In the genomic region with DNA sequence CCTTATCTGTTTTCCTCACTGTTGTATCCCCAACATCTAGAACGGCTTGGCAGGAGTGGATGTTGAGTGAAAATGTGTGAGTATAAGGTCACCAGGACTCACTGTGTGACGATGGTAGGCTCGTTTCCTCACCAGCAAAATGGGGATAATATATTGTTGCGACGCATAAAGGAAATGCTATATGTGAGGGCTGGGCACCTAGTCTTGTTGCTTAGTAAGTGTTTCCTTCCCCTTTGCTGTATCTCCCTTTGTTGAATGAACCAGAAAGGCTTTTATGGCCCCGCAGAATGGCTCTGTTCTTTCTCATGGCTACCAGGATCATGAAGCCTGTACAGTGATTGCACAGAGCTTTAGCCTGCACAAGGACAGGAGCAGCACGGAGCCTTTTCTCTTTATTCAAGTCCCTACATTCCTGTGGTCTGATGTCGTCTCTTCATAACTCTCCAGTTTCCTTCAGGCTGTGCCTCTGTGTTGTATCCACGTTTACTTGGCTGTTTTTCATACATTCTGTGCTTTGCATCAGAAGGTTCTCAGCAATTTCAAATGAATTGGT, we compare ENCODE assay signal across 8 cellular contexts. TPM values are rescaled to one million over a fixed set of nuclear protein-coding genes. Genes with fewer than 3 reads are reported as not detected.
DNase-seq lines count a peak whose midpoint lies in the region; ATAC-seq and TF ChIP-seq lines count a peak whose summit lies in the region.

No MANE protein-coding gene starts in this region.

- H3K9me3 ChIP-seq in CD8-positive, alpha-beta T cell (ENCODE audit: low read length), result no peaks in the 10 kb centered on the region
- H3K9me3 ChIP-seq in mucosa of descending colon (no peaks in the 10 kb centered on the region), Peyer's patch (no peaks in the 10 kb centered on the region), MM.1S (replicated peaks; ENCODE audit: insufficient read depth, low read length) (no peaks in the 10 kb centered on the region)

- no peak overlapping the region for H3K27ac ChIP-seq in CD8-positive, alpha-beta T cell (ENCODE audit: low read depth, low read length)
- peak overlapping the region in 2 of 4 donors; percentile 26 to 79 for H3K27ac ChIP-seq in Peyer's patch
- H3K27ac ChIP-seq in MM.1S (ENCODE audit: low read length), result no peak overlapping the region

- H3K9ac ChIP-seq in MM.1S (ENCODE audit: low read length), result no peak overlapping the region

- peaks cover 13% of the 10 kb centered on the region for H3K36me3 Mint-ChIP-seq in CD8-positive, alpha-beta T cell

- no peak for DNase-seq in CD8-positive, alpha-beta T cell
- peak; percentile 65 for DNase-seq in NOMO-1 treated with DMSO at 0.1 percent for 48 hours (lab: John Stamatoyannopoulos, UW; ENCODE audit: unreplicated experiment)
- DNase-seq in dedifferentiated amniotic fluid mesenchymal stem cell (ENCODE audit: extremely low spot score), result peak; percentile 95
- DNase-seq in mucosa of descending colon, result peak in 1 of 3 donors; percentile 31
- DNase-seq in NCI-H1417 (lab: John Stamatoyannopoulos, UW), result no peak
- no peak for DNase-seq in C1 segment of cervical spinal cord (lab: John Stamatoyannopoulos, UW)
- DNase-seq in Peyer's patch, result no peak
- no peak for DNase-seq in MM.1S

- peak; percentile 50 for ATAC-seq in CD8-positive, alpha-beta T cell
- peak; percentile 60 for ATAC-seq in mucosa of descending colon

- no peak overlapping the region for H3K4me2 ChIP-seq in MM.1S (ENCODE audit: low read depth, low read length)

- POLR2A ChIA-PET in CD8-positive, alpha-beta T cell (lab: Charles Lee), result interaction anchor here (0.9 kb wide), 1 partner anchor 47 kb away, joined by 3 read pairs; no protein-coding TSS in a partner anchor

- H2AFZ ChIP-seq in MM.1S (ENCODE audit: low read length), result no peak overlapping the region

- H3K27ac Mint-ChIP-seq in CD8-positive, alpha-beta T cell, result peak overlapping the region; percentile 93

- H3F3A ChIP-seq in MM.1S (ENCODE audit: insufficient read depth, low read length), result peaks cover 12% of the 10 kb centered on the region

- H4K20me1 ChIP-seq in MM.1S (ENCODE audit: insufficient read depth, low read length), result peaks cover 11% of the 10 kb centered on the region

- CTCF ChIA-PET in CD8-positive, alpha-beta T cell (lab: Charles Lee), result interaction anchor here (1.3 kb wide), 1 partner anchor 10 kb away, joined by 5 read pairs; no protein-coding TSS in a partner anchor

- H3K9me2 ChIP-seq in MM.1S (replicated peaks; ENCODE audit: insufficient read depth, low read length), result no peaks in the 10 kb centered on the region

- peaks cover 97% of the 10 kb centered on the region for H3K79me2 ChIP-seq in MM.1S (ENCODE audit: low read length)

- no peaks in the 10 kb centered on the region for H3K9me3 Mint-ChIP-seq in CD8-positive, alpha-beta T cell

- H3K27me3 ChIP-seq in CD8-positive, alpha-beta T cell (ENCODE audit: insufficient read depth, low read length), result no peaks in the 10 kb centered on the region
- H3K27me3 ChIP-seq in Peyer's patch (no peaks in the 10 kb centered on the region), MM.1S (replicated peaks; ENCODE audit: insufficient read depth, low read length) (no peaks in the 10 kb centered on the region)

- peaks cover 64% of the 10 kb centered on the region for H3K4me1 ChIP-seq in CD8-positive, alpha-beta T cell (ENCODE audit: insufficient read depth, low read length)
- H3K4me1 ChIP-seq in mucosa of descending colon (ENCODE audit: low read depth), result peaks cover 48% of the 10 kb centered on the region
- H3K4me1 ChIP-seq in Peyer's patch, result peaks cover 0 to 64% (median 2%) of the 10 kb centered on the region in 4 donors
- peaks cover 7% of the 10 kb centered on the region; the same call in 1 of the 2 replicates for H3K4me1 ChIP-seq in MM.1S (ENCODE audit: low read length)

- no peaks in the 10 kb centered on the region for H3K36me3 ChIP-seq in CD8-positive, alpha-beta T cell (ENCODE audit: insufficient read depth, low read length)
- H3K36me3 ChIP-seq in mucosa of descending colon (ENCODE audit: low read depth) (no peaks in the 10 kb centered on the region), Peyer's patch (no peaks in the 10 kb centered on the region), MM.1S (replicated peaks; ENCODE audit: insufficient read depth, low read length) (no peaks in the 10 kb centered on the region)

- peaks cover 76% of the 10 kb centered on the region for H3K4me1 Mint-ChIP-seq in CD8-positive, alpha-beta T cell (ENCODE audit: low read depth)

- H3K27me3 Mint-ChIP-seq in CD8-positive, alpha-beta T cell (ENCODE audit: low read depth), result no peaks in the 10 kb centered on the region

- no peak for TF ChIP-seq POLR2A in Peyer's patch (IDR thresholded peaks at IDR 0.05)

- no peak overlapping the region for H3K4me3 ChIP-seq in CD8-positive, alpha-beta T cell (ENCODE audit: low read depth, low read length)
- H3K4me3 ChIP-seq in mucosa of descending colon, result no peak overlapping the region
- H3K4me3 ChIP-seq in Peyer's patch, result no peak overlapping the region
- H3K4me3 ChIP-seq in MM.1S (ENCODE audit: low read length), result no peak overlapping the region

- intact Hi-C loops in CD8-positive, alpha-beta T cell (cut with DNase I, micrococcal nuclease), result no loop called here
- intact Hi-C loops in mucosa of descending colon (cut with DNase I, micrococcal nuclease), result no loop called here

- peak overlapping the region; percentile 54 for H3K4me3 Mint-ChIP-seq in CD8-positive, alpha-beta T cell

- no peak for TF ChIP-seq CTCF in CD8-positive, alpha-beta T cell (IDR thresholded peaks at IDR 0.05)
- TF ChIP-seq CTCF in mucosa of descending colon (IDR thresholded peaks at IDR 0.05) (no peak), Peyer's patch (IDR thresholded peaks at IDR 0.05) (no peak), MM.1S (IDR thresholded peaks at IDR 0.05; ENCODE audit: low read length) (no peak)

RNA-seq across cellular contexts. Expression of a gene that starts 5.4 kb away (rescaled TPM):
- 100 to 1,000 TPM in 1 of 2 experiments, 10 to 100 TPM in 1; 85.3 to 106 TPM for total RNA-seq in CD8-positive, alpha-beta T cell
- total RNA-seq in mucosa of descending colon, result 10 to 100 TPM; 58.6 to 72.9 (median 58.9) TPM
- 100 to 1,000 TPM in 1 of 4 donors, 10 to 100 TPM in 3; 43.6 to 169 (median 54.0) TPM for total RNA-seq in Peyer's patch

Comparison
In these comparisons a context has a peak if more than half of its experiments do, and no peak if none do; other contexts are left out.
1. DNase-seq: peak in NOMO-1 treated with DMSO at 0.1 percent for 48 hours (single experiment) and dedifferentiated amniotic fluid mesenchymal stem cell (single experiment); none in CD8-positive, alpha-beta T cell (0 of 7), NCI-H1417 (0 of 3), C1 segment of cervical spinal cord (0 of 14), Peyer's patch (0 of 3) and MM.1S (single experiment).